In genomic region chr21:42009018-42009830, GRCh38 we compare ENCODE assay signal across 8 cellular contexts. TPM values are rescaled to one million over a fixed set of nuclear protein-coding genes. Genes with fewer than 3 reads are reported as not detected.
DNase-seq lines count a peak whose midpoint lies in the region; ATAC-seq and TF ChIP-seq lines count a peak whose summit lies in the region.

No MANE protein-coding gene starts in this region.

- ATAC-seq in HG02970 (IDR thresholded peaks at IDR 0.05; ENCODE audit: low FRiP score, unreplicated experiment) = peak; percentile 25

- peak overlapping the region; percentile 89 for H3K4me3 Mint-ChIP-seq in activated T-helper 1 cell treated with anti-CD3 and anti-CD28 coated beads, Interleukin-12 subunit alpha, Interleukin-12 subunit beta, Interleukin-2, Interleukin-4 antibody, amounts not matched to agents 30 ng/mL and 10 ng/mL and 1 ng/mL, durations not matched to agents 14 hours and 24 hours and 36 hours
- peak overlapping the region; percentile 90 for H3K4me3 Mint-ChIP-seq in neural crest cell

- H3K36me3 ChIP-seq in thyroid gland = no peaks in the 10 kb centered on the region

- peaks cover 20% of the 10 kb centered on the region for H3K27me3 Mint-ChIP-seq in activated T-helper 1 cell treated with anti-CD3 and anti-CD28 coated beads, Interleukin-12 subunit alpha, Interleukin-12 subunit beta, Interleukin-2, Interleukin-4 antibody, amounts not matched to agents 30 ng/mL and 10 ng/mL and 1 ng/mL, durations not matched to agents 14 hours and 24 hours and 36 hours (ENCODE audit: insufficient read depth)
- peaks cover 21% of the 10 kb centered on the region for H3K27me3 Mint-ChIP-seq in neural crest cell (ENCODE audit: low read depth)

- peaks cover 29% of the 10 kb centered on the region for H3K36me3 Mint-ChIP-seq in activated T-helper 1 cell treated with anti-CD3 and anti-CD28 coated beads, Interleukin-12 subunit alpha, Interleukin-12 subunit beta, Interleukin-2, Interleukin-4 antibody, amounts not matched to agents 30 ng/mL and 10 ng/mL and 1 ng/mL, durations not matched to agents 14 hours and 24 hours and 36 hours (ENCODE audit: low read depth)
- H3K36me3 Mint-ChIP-seq in neural crest cell (ENCODE audit: low read depth) = peaks cover 9% of the 10 kb centered on the region

- peak; percentile 71 for DNase-seq in OCI-M1 (lab: John Stamatoyannopoulos, UW)
- peak; percentile 34 for DNase-seq in activated T-helper 1 cell treated with anti-CD3 and anti-CD28 coated beads, Interleukin-12 subunit alpha, Interleukin-12 subunit beta, Interleukin-2, Interleukin-4 antibody, amounts not matched to agents 30 ng/mL and 10 ng/mL and 1 ng/mL, durations not matched to agents 14 hours and 24 hours and 36 hours (ENCODE audit: low spot score)
- peak; percentile 62 for DNase-seq in fibroblast of peridontal ligament (ENCODE audit: extremely low read depth)
- peak; percentile 28 for DNase-seq in neural crest cell (ENCODE audit: low read depth, low spot score)
- peak; percentile 53 to 55 for DNase-seq in thyroid gland

- TF ChIP-seq CTCF in 22Rv1 (IDR thresholded peaks at IDR 0.05) (no peak), GM12874 (IDR thresholded peaks at IDR 0.05; ENCODE audit: insufficient read depth, low read depth, low read length) (peak; percentile 51), neural crest cell (conservative IDR thresholded peaks at IDR 0.05) (peak; percentile 51), thyroid gland (IDR thresholded peaks at IDR 0.05) (peak in 1 of 6 experiments; percentile 29)

- 0 to 1% methylated on average over 26 to 56 of the region's 86 CpGs for WGBS in thyroid gland, 2 donors

- H3K4me3 ChIP-seq in thyroid gland (replicated peaks in 1 of 3) = peak overlapping the region; percentile 44 to 83 (median 70)

- intact Hi-C loops in activated T-helper 1 cell treated with anti-CD3 and anti-CD28 coated beads, Interleukin-12 subunit alpha, Interleukin-12 subunit beta, Interleukin-2, Interleukin-4 antibody, amounts not matched to agents 30 ng/mL and 10 ng/mL and 1 ng/mL, durations not matched to agents 14 hours and 24 hours and 36 hours (cut with micrococcal nuclease) = loop anchor here (2.0 to 10.0 kb wide), 5 partner anchors 108 to 886 kb away; partner anchors contain the start of genes MX2 and NDUFV3
- intact Hi-C loops in thyroid gland (cut with DNase I) = no loop called here

- H3K4me1 ChIP-seq in thyroid gland = peaks cover 5 to 6% of the 10 kb centered on the region in 2 donors

- H3K27ac ChIP-seq in 22Rv1 (peak overlapping the region; percentile 74), thyroid gland (peak overlapping the region; percentile 93 to 98 (median 98))

- no peak for TF ChIP-seq POLR2A in thyroid gland (IDR thresholded peaks at IDR 0.05)

- peak overlapping the region; percentile 92 for H3K27ac Mint-ChIP-seq in activated T-helper 1 cell treated with anti-CD3 and anti-CD28 coated beads, Interleukin-12 subunit alpha, Interleukin-12 subunit beta, Interleukin-2, Interleukin-4 antibody, amounts not matched to agents 30 ng/mL and 10 ng/mL and 1 ng/mL, durations not matched to agents 14 hours and 24 hours and 36 hours
- H3K27ac Mint-ChIP-seq in neural crest cell (ENCODE audit: unreplicated experiment) = no peak overlapping the region

- no peaks in the 10 kb centered on the region for H3K9me3 ChIP-seq in thyroid gland

- peaks cover 39% of the 10 kb centered on the region for H3K4me1 Mint-ChIP-seq in activated T-helper 1 cell treated with anti-CD3 and anti-CD28 coated beads, Interleukin-12 subunit alpha, Interleukin-12 subunit beta, Interleukin-2, Interleukin-4 antibody, amounts not matched to agents 30 ng/mL and 10 ng/mL and 1 ng/mL, durations not matched to agents 14 hours and 24 hours and 36 hours (ENCODE audit: low read depth)
- H3K4me1 Mint-ChIP-seq in neural crest cell = peaks cover 8% of the 10 kb centered on the region

- H3K9me3 Mint-ChIP-seq in activated T-helper 1 cell treated with anti-CD3 and anti-CD28 coated beads, Interleukin-12 subunit alpha, Interleukin-12 subunit beta, Interleukin-2, Interleukin-4 antibody, amounts not matched to agents 30 ng/mL and 10 ng/mL and 1 ng/mL, durations not matched to agents 14 hours and 24 hours and 36 hours = no peaks in the 10 kb centered on the region
- no peaks in the 10 kb centered on the region for H3K9me3 Mint-ChIP-seq in neural crest cell

- H3K27me3 ChIP-seq in thyroid gland = no peaks in the 10 kb centered on the region

RNA-seq across cellular contexts. Expression of gene ZBTB21, which starts 0.9 kb away (rescaled TPM):
- 31.8 and 33.8 TPM in 2 replicates for total RNA-seq in activated T-helper 1 cell treated with anti-CD3 and anti-CD28 coated beads, Interleukin-12 subunit alpha, Interleukin-12 subunit beta, Interleukin-2, Interleukin-4 antibody, amounts not matched to agents 30 ng/mL and 10 ng/mL and 1 ng/mL, durations not matched to agents 14 hours and 24 hours and 36 hours
- total RNA-seq in neural crest cell (16.4 and 16.6 TPM in 2 replicates), thyroid gland (10 to 100 TPM; 16.3 to 33.5 (median 18.6) TPM)

RNA-seq across cellular contexts. Expression of gene C2CD2, which starts 55.4 kb away (rescaled TPM):
- 9.5 and 10.2 TPM in 2 replicates for total RNA-seq in activated T-helper 1 cell treated with anti-CD3 and anti-CD28 coated beads, Interleukin-12 subunit alpha, Interleukin-12 subunit beta, Interleukin-2, Interleukin-4 antibody, amounts not matched to agents 30 ng/mL and 10 ng/mL and 1 ng/mL, durations not matched to agents 14 hours and 24 hours and 36 hours
- total RNA-seq in neural crest cell = 12.5 and 13.0 TPM in 2 replicates
- 10 to 100 TPM; 12.7 to 22.7 (median 20.0) TPM for total RNA-seq in thyroid gland

Comparison
In these comparisons a context has a peak if more than half of its experiments do, and no peak if none do; other contexts are left out.
1. Peak in every context shown above with its lines: DNase-seq, ATAC-seq, H3K4me3 ChIP-seq and H3K27ac ChIP-seq.